ENCODE assay signal across 18 cellular contexts in genomic region chr1:205988585-205988995, GRCh38. TPM values are rescaled to one million over a fixed set of nuclear protein-coding genes. Genes with fewer than 3 reads are reported as not detected.
DNase-seq lines count a peak whose midpoint lies in the region; ATAC-seq and TF ChIP-seq lines count a peak whose summit lies in the region.
"Had no signal": no experiment of that assay in that cellular context is flagged by ENCODE, and none has a peak within 500 bp of the region (broad histone marks: within the 10 kb centered on the region; RNA-seq: fewer than 3 reads in every experiment).

No MANE protein-coding gene starts in this region.

- intact Hi-C loops in left ventricle myocardium inferior (cut with micrococcal nuclease) (no loop called here), Right ventricle myocardium superior (cut with DNase I) (no loop called here), right cardiac atrium (cut with DNase I) (loop anchor here in 1 of 4 donors (5.0 kb wide), 1 partner anchor 119 kb away; no protein-coding TSS in a partner anchor)

- no peak for DNase-seq in left ventricle myocardium inferior
- DNase-seq in Right ventricle myocardium superior, result no peak
- DNase-seq in WERI-Rb-1, result peak; percentile 79
- DNase-seq in right cardiac atrium, result peak in 2 of 3 donors; percentile 44 to 55
- no peak for DNase-seq in NCI-H510A (lab: John Stamatoyannopoulos, UW)
- DNase-seq in neuronal stem cell (ENCODE audit: low spot score), result no peak
- DNase-seq: Calu3; CD8-positive, alpha-beta T cell; EL; GOT3; NCI-H1417; NCI-H187; NCI-H2107; PC-3 had no signal

- H2BK15ac ChIP-seq in neuronal stem cell (ENCODE audit: low read length), result no peak overlapping the region

- no peak overlapping the region for H4K91ac ChIP-seq in neuronal stem cell (ENCODE audit: low read depth, low read length, poor library complexity)

- H3K27me3 ChIP-seq in left ventricle myocardium inferior (ENCODE audit: low read depth) (no peaks in the 10 kb centered on the region), WERI-Rb-1 (ENCODE audit: insufficient read depth, low read depth, severe bottlenecking) (peaks cover 4% of the 10 kb centered on the region), right cardiac atrium (ENCODE audit: control insufficient read depth, insufficient read depth) (no peaks in the 10 kb centered on the region), neuronal stem cell (ENCODE audit: control insufficient read depth in 3 of 3, insufficient read depth in 3 of 3, low read depth in 1 of 3, low read length in 3 of 3) (peaks cover 0 to 5% (median 0%) of the 10 kb centered on the region in 3 experiments)
- H3K27me3 ChIP-seq: BLaER1 had no signal

- no peak overlapping the region for H3K9ac ChIP-seq in neuronal stem cell (ENCODE audit: low read depth, low read length, poor library complexity)
- H3K9ac ChIP-seq: BLaER1 had no signal

- no peak overlapping the region for H3K4me3 ChIP-seq in left ventricle myocardium inferior
- no peak overlapping the region for H3K4me3 ChIP-seq in WERI-Rb-1 (ENCODE audit: low read depth, low read length)
- no peak overlapping the region for H3K4me3 ChIP-seq in right cardiac atrium (ENCODE audit: low read length)
- no peak overlapping the region for H3K4me3 ChIP-seq in neuronal stem cell (ENCODE audit: low read length in 2 of 2)
- H3K4me3 ChIP-seq: BLaER1 had no signal

- H3K9me3 ChIP-seq in left ventricle myocardium inferior (replicated peaks) (no peaks in the 10 kb centered on the region), WERI-Rb-1 (ENCODE audit: severe bottlenecking) (no peaks in the 10 kb centered on the region), right cardiac atrium (ENCODE audit: control insufficient read depth, low read length) (no peaks in the 10 kb centered on the region), neuronal stem cell (replicated peaks in 1 of 2; ENCODE audit: control insufficient read depth in 2 of 2, insufficient read depth in 1 of 2, low read depth in 1 of 2, low read length in 2 of 2) (no peaks in the 10 kb centered on the region)
- H3K9me3 ChIP-seq: BLaER1 had no signal

- H3K23ac ChIP-seq in neuronal stem cell (ENCODE audit: low read depth, low read length, poor library complexity), result no peak overlapping the region

- H2AFZ ChIP-seq in neuronal stem cell (ENCODE audit: low read length), result no peak overlapping the region

- TF ChIP-seq CTCF in left ventricle myocardium inferior (IDR thresholded peaks at IDR 0.05; ENCODE audit: borderline replicate concordance) (no peak), WERI-Rb-1 (IDR thresholded peaks at IDR 0.05; ENCODE audit: low read depth, low read length) (peak; percentile 73)

- H2BK12ac ChIP-seq in neuronal stem cell (ENCODE audit: low read length), result no peak overlapping the region

- no peak overlapping the region for H4K8ac ChIP-seq in neuronal stem cell (ENCODE audit: low read depth, low read length)

- peaks cover 48% of the 10 kb centered on the region for H3K4me1 ChIP-seq in left ventricle myocardium inferior
- H3K4me1 ChIP-seq in right cardiac atrium (ENCODE audit: control insufficient read depth, insufficient read depth, low read length), result peaks cover 3% of the 10 kb centered on the region
- H3K4me1 ChIP-seq in neuronal stem cell (ENCODE audit: control insufficient read depth in 2 of 2, insufficient read depth in 1 of 2, low read depth in 1 of 2, low read length in 2 of 2), result peaks cover 0 to 2% of the 10 kb centered on the region in 2 donors

- no peak overlapping the region for H3K14ac ChIP-seq in neuronal stem cell (ENCODE audit: low read length)

- peaks cover 2% of the 10 kb centered on the region for H3K36me3 ChIP-seq in left ventricle myocardium inferior
- H3K36me3 ChIP-seq in WERI-Rb-1, result no peaks in the 10 kb centered on the region
- no peaks in the 10 kb centered on the region for H3K36me3 ChIP-seq in neuronal stem cell (replicated peaks in 1 of 2; ENCODE audit: control insufficient read depth in 2 of 2, insufficient read depth in 2 of 2, low read length in 2 of 2)
- H3K36me3 ChIP-seq: BLaER1 had no signal

- H2AK5ac ChIP-seq in neuronal stem cell (ENCODE audit: low read depth, low read length), result no peak overlapping the region

- WGBS in right cardiac atrium, result 63% methylated on average over 12 of the region's 12 CpGs
- WGBS in neuronal stem cell (ENCODE audit: extremely low coverage in 2 of 2, insufficient read length in 2 of 2, insufficient replicate concordance in 1 of 2), 2 donors, result no CpG with 5 or more reads among the region's 12 CpGs

- no peak overlapping the region for H3K4ac ChIP-seq in neuronal stem cell (ENCODE audit: low read length)

- no peak for ATAC-seq in Right ventricle myocardium superior (ENCODE audit: poor library complexity)
- peak; percentile 18 to 74 for ATAC-seq in right cardiac atrium
- ATAC-seq in HG03571 (IDR thresholded peaks at IDR 0.05; ENCODE audit: unreplicated experiment), result no peak
- ATAC-seq: CD8-positive, alpha-beta T cell; PC-3 had no signal

- H2BK120ac ChIP-seq in neuronal stem cell (ENCODE audit: low read depth, low read length), result no peak overlapping the region

- no peak overlapping the region for H2BK5ac ChIP-seq in neuronal stem cell (ENCODE audit: low read length)

- H3K4me2 ChIP-seq in neuronal stem cell (ENCODE audit: insufficient read depth, low read length, poor library complexity, severe bottlenecking), result no peak overlapping the region

- peaks cover 2% of the 10 kb centered on the region for H3K79me1 ChIP-seq in neuronal stem cell (ENCODE audit: low read depth, low read length)

- no peak overlapping the region for H3K18ac ChIP-seq in neuronal stem cell (ENCODE audit: low read length)

- H3K27ac ChIP-seq in left ventricle myocardium inferior (replicated peaks) (peak overlapping the region; percentile 33), WERI-Rb-1 (no peak overlapping the region), right cardiac atrium (ENCODE audit: low read length) (no peak overlapping the region), neuronal stem cell (replicated peaks; ENCODE audit: low read length) (no peak overlapping the region)
- H3K27ac ChIP-seq: BLaER1 had no signal

RNA-seq across cellular contexts. Expression of gene RAB7B, which starts 14.6 kb away (rescaled TPM):
- total RNA-seq in left ventricle myocardium inferior (1.4 TPM), Right ventricle myocardium superior (1.2 TPM), right cardiac atrium (1 to 10 TPM; 1.6 to 6.0 (median 4.8) TPM)
- polyA plus RNA-seq in right cardiac atrium, result 2.8 TPM
- 0.26 TPM for polyA plus RNA-seq in neuronal stem cell (2013, experiment 1 of 2)
- polyA plus RNA-seq in neuronal stem cell (2013, experiment 2 of 2), result 0.35 TPM
- total RNA-seq: CD8-positive, alpha-beta T cell; PC-3 had no signal

RNA-seq across cellular contexts. Expression of gene CTSE, which starts 35.1 kb away (rescaled TPM):
- total RNA-seq in left ventricle myocardium inferior (not detected), Right ventricle myocardium superior (not detected), right cardiac atrium (under 1 TPM in 1 of 4 donors, not detected in 3; 0.18 TPM)
- polyA plus RNA-seq in right cardiac atrium, result not detected
- polyA plus RNA-seq in neuronal stem cell (2013, experiment 1 of 2), result not detected
- not detected for polyA plus RNA-seq in neuronal stem cell (2013, experiment 2 of 2)
- total RNA-seq: CD8-positive, alpha-beta T cell; M059J had no signal

RNA-seq across cellular contexts. Expression of gene SLC26A9, which starts 45.3 kb away (rescaled TPM):
- total RNA-seq in left ventricle myocardium inferior (35.2 TPM), Right ventricle myocardium superior (33.0 TPM), right cardiac atrium (10 to 100 TPM in 2 of 4 donors, 1 to 10 TPM in 2; 7.4 to 28.7 (median 16.0) TPM)
- polyA plus RNA-seq in right cardiac atrium, result 12.6 TPM
- polyA plus RNA-seq in neuronal stem cell (2013, experiment 1 of 2), result 0.03 TPM
- 0.03 TPM for polyA plus RNA-seq in neuronal stem cell (2013, experiment 2 of 2)
- total RNA-seq: A673; CD8-positive, alpha-beta T cell; M059J; PC-3 had no signal

Comparison
In these comparisons a context has a peak if more than half of its experiments do, and no peak if none do; other contexts are left out.
1. DNase-seq: peak in WERI-Rb-1 (single experiment) and right cardiac atrium (2 of 3); none in left ventricle myocardium inferior (single experiment), Right ventricle myocardium superior (single experiment), NCI-H510A (single experiment) and neuronal stem cell (single experiment).
2. ATAC-seq: peak in right cardiac atrium (2 of 2); none in Right ventricle myocardium superior (single experiment) and HG03571 (single experiment).